ENCODE assay signal across 1 cellular context in the genomic region with DNA sequence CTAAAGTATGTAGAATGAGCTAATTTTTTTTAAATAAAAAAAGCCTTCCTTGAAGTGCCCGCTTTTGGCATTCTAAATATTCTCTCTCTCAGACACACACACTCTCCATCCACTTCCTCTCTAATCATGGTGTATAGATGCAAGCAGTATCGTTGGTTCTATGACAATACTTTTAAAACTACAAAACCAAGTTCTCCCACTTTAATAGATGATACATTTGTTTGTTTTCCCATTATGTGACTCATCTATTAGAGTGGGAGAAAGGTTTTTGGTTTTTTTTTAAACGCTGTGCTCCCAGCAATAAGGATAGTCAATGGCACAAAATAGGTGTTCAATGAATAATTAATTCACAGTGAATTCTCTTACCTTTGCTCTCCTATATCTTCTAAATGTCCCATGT.
TF ChIP-seq lines count a peak whose summit lies in the region.

No MANE protein-coding gene starts in this region.

TF ChIP-seq in SK-N-SH treated with all-trans-retinoic acid at 6 μM for 48 hours, 23 proteins besides CTCF, POLR2A, EP300 and RAD21 (continued from another document):
- TF ChIP-seq, protein P1, sequence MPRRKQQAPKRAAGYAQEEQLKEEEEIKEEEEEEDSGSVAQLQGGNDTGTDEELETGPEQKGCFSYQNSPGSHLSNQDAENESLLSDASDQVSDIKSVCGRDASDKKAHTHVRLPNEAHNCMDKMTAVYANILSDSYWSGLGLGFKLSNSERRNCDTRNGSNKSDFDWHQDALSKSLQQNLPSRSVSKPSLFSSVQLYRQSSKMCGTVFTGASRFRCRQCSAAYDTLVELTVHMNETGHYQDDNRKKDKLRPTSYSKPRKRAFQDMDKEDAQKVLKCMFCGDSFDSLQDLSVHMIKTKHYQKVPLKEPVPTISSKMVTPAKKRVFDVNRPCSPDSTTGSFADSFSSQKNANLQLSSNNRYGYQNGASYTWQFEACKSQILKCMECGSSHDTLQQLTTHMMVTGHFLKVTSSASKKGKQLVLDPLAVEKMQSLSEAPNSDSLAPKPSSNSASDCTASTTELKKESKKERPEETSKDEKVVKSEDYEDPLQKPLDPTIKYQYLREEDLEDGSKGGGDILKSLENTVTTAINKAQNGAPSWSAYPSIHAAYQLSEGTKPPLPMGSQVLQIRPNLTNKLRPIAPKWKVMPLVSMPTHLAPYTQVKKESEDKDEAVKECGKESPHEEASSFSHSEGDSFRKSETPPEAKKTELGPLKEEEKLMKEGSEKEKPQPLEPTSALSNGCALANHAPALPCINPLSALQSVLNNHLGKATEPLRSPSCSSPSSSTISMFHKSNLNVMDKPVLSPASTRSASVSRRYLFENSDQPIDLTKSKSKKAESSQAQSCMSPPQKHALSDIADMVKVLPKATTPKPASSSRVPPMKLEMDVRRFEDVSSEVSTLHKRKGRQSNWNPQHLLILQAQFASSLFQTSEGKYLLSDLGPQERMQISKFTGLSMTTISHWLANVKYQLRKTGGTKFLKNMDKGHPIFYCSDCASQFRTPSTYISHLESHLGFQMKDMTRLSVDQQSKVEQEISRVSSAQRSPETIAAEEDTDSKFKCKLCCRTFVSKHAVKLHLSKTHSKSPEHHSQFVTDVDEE (CRISPR knock-in tag; IDR thresholded peaks at IDR 0.05): no peak
- TF ChIP-seq SNAI2 (CRISPR knock-in tag; IDR thresholded peaks at IDR 0.05): no peak
- TF ChIP-seq CSDC2 (CRISPR knock-in tag; IDR thresholded peaks at IDR 0.05): no peak
- no peak for TF ChIP-seq BACH2 (CRISPR knock-in tag; IDR thresholded peaks at IDR 0.05; ENCODE audit: borderline replicate concordance)
- TF ChIP-seq, protein P2, sequence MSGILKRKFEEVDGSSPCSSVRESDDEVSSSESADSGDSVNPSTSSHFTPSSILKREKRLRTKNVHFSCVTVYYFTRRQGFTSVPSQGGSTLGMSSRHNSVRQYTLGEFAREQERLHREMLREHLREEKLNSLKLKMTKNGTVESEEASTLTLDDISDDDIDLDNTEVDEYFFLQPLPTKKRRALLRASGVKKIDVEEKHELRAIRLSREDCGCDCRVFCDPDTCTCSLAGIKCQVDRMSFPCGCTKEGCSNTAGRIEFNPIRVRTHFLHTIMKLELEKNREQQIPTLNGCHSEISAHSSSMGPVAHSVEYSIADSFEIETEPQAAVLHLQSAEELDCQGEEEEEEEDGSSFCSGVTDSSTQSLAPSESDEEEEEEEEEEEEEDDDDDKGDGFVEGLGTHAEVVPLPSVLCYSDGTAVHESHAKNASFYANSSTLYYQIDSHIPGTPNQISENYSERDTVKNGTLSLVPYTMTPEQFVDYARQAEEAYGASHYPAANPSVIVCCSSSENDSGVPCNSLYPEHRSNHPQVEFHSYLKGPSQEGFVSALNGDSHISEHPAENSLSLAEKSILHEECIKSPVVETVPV (CRISPR knock-in tag; IDR thresholded peaks at IDR 0.05): no peak
- TF ChIP-seq ZNF8 (CRISPR knock-in tag; IDR thresholded peaks at IDR 0.05): no peak
- no peak for TF ChIP-seq GLIS3 (CRISPR knock-in tag; IDR thresholded peaks at IDR 0.05)
